Comparison of ENCODE assay signal across 8 cellular contexts in the genomic region with DNA sequence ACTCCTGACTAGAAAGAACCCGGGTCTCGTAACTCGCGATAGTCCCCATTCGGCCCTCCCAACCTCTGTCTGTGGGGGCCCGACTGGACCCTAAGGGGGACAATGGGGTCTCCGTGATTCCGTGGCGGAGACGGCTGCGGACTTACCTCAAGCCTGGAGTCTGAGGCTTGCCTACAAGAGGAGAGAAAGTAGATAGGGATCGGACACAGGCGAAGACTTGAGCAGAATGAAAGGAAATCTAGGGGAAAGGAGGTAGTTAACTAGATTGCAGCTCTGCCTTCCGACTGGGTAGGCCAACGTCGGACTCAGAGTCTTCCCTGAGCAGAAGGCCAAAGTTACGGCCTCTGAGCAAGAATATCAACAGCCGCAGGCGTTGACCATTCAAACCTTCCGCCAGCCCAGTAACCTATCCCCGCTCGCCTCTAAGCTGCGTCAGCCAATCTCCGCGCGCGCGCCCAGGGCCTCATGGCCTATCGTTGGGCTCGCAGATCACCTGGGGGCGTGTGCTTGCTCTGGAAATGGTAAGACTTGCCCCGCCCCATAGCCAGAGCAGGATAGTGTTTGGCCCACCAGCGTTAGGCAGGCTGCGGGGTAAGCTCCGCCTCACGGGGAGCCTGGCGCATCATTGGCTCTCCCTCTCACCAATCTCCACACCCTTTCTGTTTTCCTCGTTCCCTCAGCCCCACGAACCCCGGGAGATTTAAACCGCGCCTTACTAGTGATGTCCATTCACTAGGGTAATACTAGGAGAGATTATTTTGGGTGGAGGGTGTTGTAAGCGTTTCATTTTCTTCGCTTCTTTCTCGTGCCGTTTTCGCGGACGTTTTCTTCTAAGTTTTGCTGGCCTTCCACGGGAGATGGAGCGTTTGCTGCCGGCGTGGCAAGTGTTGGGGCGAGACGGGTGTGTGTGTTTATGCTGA. TPM values are rescaled to one million over a fixed set of nuclear protein-coding genes. Genes with fewer than 3 reads are reported as not detected.
DNase-seq lines count a peak whose midpoint lies in the region; TF ChIP-seq lines count a peak whose summit lies in the region.

A gene (minus strand): TSS at position 356 of the 920 bp plus-strand sequence. CDS start 624 bp downstream, outside the sequence.

- H3K4me3 ChIP-seq in HAP-1 (peak within 1 kb of the TSS; percentile 62), MG63 (peak within 1 kb of the TSS; percentile 68)

- TF ChIP-seq CTCF in nephron progenitor cell (IDR thresholded peaks at IDR 0.05) = no peak

- H3K4me1 ChIP-seq in HAP-1 = no peaks in the 10 kb centered on the region; the same call in 1 of the 2 replicates

- DNase-seq in G401 (ENCODE audit: low spot score) (peak; percentile 100), HAP-1 (ENCODE audit: low spot score in 2 of 2) (peak; percentile 99), MG63 (peak; percentile 100), SHP77 (lab: John Stamatoyannopoulos, UW) (peak; percentile 99 to 100), fibroblast of the conjunctiva (ENCODE audit: low read depth) (peak; percentile 99), nephron progenitor cell (peak; percentile 97)
- DNase-seq in activated effector memory CD4-positive, alpha-beta T cell treated with anti-CD3 and anti-CD28 coated beads, Interleukin-2, amount 50 U/mL, for 16 hours = peak; percentile 99

- peaks cover 9% of the 10 kb centered on the region for H3K27me3 Mint-ChIP-seq in nephron progenitor cell (ENCODE audit: low read depth, poor library complexity)
- H3K27me3 Mint-ChIP-seq in stimulated activated naive CD8-positive, alpha-beta T cell treated with anti-CD3 and anti-CD28 coated beads, Interleukin-15, Interleukin-2, amounts not matched to agents 100 ng/mL and 50 ng/mL, for 24 hours = no peaks in the 10 kb centered on the region

- H3K4me3 Mint-ChIP-seq in nephron progenitor cell = peak within 1 kb of the TSS; percentile 91
- H3K4me3 Mint-ChIP-seq in stimulated activated naive CD8-positive, alpha-beta T cell treated with anti-CD3 and anti-CD28 coated beads, Interleukin-15, Interleukin-2, amounts not matched to agents 100 ng/mL and 50 ng/mL, for 24 hours = peak within 1 kb of the TSS; percentile 90

- H3K4me1 Mint-ChIP-seq in nephron progenitor cell = peaks cover 42% of the 10 kb centered on the region
- H3K4me1 Mint-ChIP-seq in stimulated activated naive CD8-positive, alpha-beta T cell treated with anti-CD3 and anti-CD28 coated beads, Interleukin-15, Interleukin-2, amounts not matched to agents 100 ng/mL and 50 ng/mL, for 24 hours (ENCODE audit: low read depth) = peaks cover 18% of the 10 kb centered on the region

- in situ Hi-C loops in G401 (cut with HindIII; ENCODE audit: low sequenced_read_pairs) (no loop called here), HAP-1 (cut with MboI; ENCODE audit: low sequenced_read_pairs) (no loop called here)

- H3K9me3 ChIP-seq in HAP-1 (no peaks in the 10 kb centered on the region), MG63 (no peaks in the 10 kb centered on the region)

- H3K27me3 ChIP-seq in HAP-1 (ENCODE audit: low read depth) = no peaks in the 10 kb centered on the region
- H3K27me3 ChIP-seq in MG63 = no peaks in the 10 kb centered on the region

- H3K36me3 ChIP-seq in HAP-1 (replicated peaks) (peaks cover 13% of the 10 kb centered on the region), MG63 (peaks cover 11% of the 10 kb centered on the region)

- peaks cover 8% of the 10 kb centered on the region for H3K36me3 Mint-ChIP-seq in nephron progenitor cell (ENCODE audit: low read depth)
- H3K36me3 Mint-ChIP-seq in stimulated activated naive CD8-positive, alpha-beta T cell treated with anti-CD3 and anti-CD28 coated beads, Interleukin-15, Interleukin-2, amounts not matched to agents 100 ng/mL and 50 ng/mL, for 24 hours (ENCODE audit: low read depth) = no peaks in the 10 kb centered on the region

- peak within 1 kb of the TSS; percentile 99 for H3K27ac Mint-ChIP-seq in nephron progenitor cell
- peak within 1 kb of the TSS; percentile 89 for H3K27ac Mint-ChIP-seq in stimulated activated naive CD8-positive, alpha-beta T cell treated with anti-CD3 and anti-CD28 coated beads, Interleukin-15, Interleukin-2, amounts not matched to agents 100 ng/mL and 50 ng/mL, for 24 hours

- no peaks in the 10 kb centered on the region for H3K9me3 Mint-ChIP-seq in nephron progenitor cell
- no peaks in the 10 kb centered on the region for H3K9me3 Mint-ChIP-seq in stimulated activated naive CD8-positive, alpha-beta T cell treated with anti-CD3 and anti-CD28 coated beads, Interleukin-15, Interleukin-2, amounts not matched to agents 100 ng/mL and 50 ng/mL, for 24 hours

RNA-seq across cellular contexts. Expression of the gene that starts here (rescaled TPM):
- total RNA-seq in G401 (2014; rRNA removed; shearing (Covaris generic)) = 39.8 and 57.5 TPM in 2 replicates
- total RNA-seq in MG63 (2014; rRNA removed; shearing (Covaris generic); ENCODE audit: low replicate concordance) = 20.2 and 23.9 TPM in 2 replicates

Comparison
In these comparisons a context has a peak if more than half of its experiments do, and no peak if none do; other contexts are left out.
1. Peak in every context shown above with its lines: DNase-seq and H3K4me3 ChIP-seq.